Comparison of ENCODE assay signal across 1 cellular context in genomic region chr2:208179028-208179609, GRCh38.
TF ChIP-seq lines count a peak whose summit lies in the region.

No MANE protein-coding gene starts in this region.

TF ChIP-seq in HepG2, 621 proteins besides CTCF, POLR2A, EP300 and RAD21 (continued from another document):
- TF ChIP-seq ZBTB46 (CRISPR knock-in tag; IDR thresholded peaks at IDR 0.05; ENCODE audit: borderline replicate concordance) (no peak), MED1 (CRISPR knock-in tag; IDR thresholded peaks at IDR 0.05) (0 out of 2 replicates have a peak, but pooled peaks have one; percentile 22), ZSCAN29 (CRISPR knock-in tag; conservative IDR thresholded peaks at IDR 0.05) (no peak)
TF ChIP-seq in HepG2: peak in this region for 69.
